14 cellular contexts compared by ENCODE assay signal in genomic region chr10:78210548-78210947, GRCh38.
"Had no signal": no experiment of that assay in that cellular context is flagged by ENCODE, and none has a peak within 500 bp of the region (broad histone marks: within the 10 kb centered on the region; RNA-seq: fewer than 3 reads in every experiment).

No MANE protein-coding gene starts in this region.

- H3K4me3 Mint-ChIP-seq: dendritic cell treated with granulocyte-macrophage colony-stimulating factor and Interleukin-4, amounts not matched to agents 40 ng/mL and 50 ng/mL, for 4 days; neural progenitor cell; T-helper 17 cell had no signal

- H3K9me3 Mint-ChIP-seq: dendritic cell treated with granulocyte-macrophage colony-stimulating factor and Interleukin-4, amounts not matched to agents 40 ng/mL and 50 ng/mL, for 4 days; neural progenitor cell had no signal

- DNase-seq: activated CD4-positive, alpha-beta T cell treated with anti-CD3 and anti-CD28 coated beads, Interleukin-2, amount 50 U/mL, for 4 hours; activated CD4-positive, CD25-positive, alpha-beta regulatory T cell treated with anti-CD3 and anti-CD28 coated beads, Interleukin-2, amount 50 U/mL, for 72 hours; activated naive CD4-positive, alpha-beta T cell; activated T-cell treated with anti-CD3 and anti-CD28 coated beads, Interleukin-2, amount 50 U/mL, for 48 hours; adrenal gland; body of pancreas; kidney glomerular epithelial cell; pancreas; retina; stimulated activated CD4-positive, alpha-beta T cell treated with anti-CD3 and anti-CD28 coated beads, Interleukin-4, amount 100 ng/mL, for 4 hours; T-helper 17 cell; transverse colon had no signal

- H3K36me3 Mint-ChIP-seq: neural progenitor cell had no signal

- FAIRE-seq: pancreas had no signal

- ATAC-seq: pancreas, T-helper 17 cell had no signal

- H3K27ac Mint-ChIP-seq: dendritic cell treated with granulocyte-macrophage colony-stimulating factor and Interleukin-4, amounts not matched to agents 40 ng/mL and 50 ng/mL, for 4 days; neural progenitor cell; T-helper 17 cell had no signal
